Comparison of ENCODE assay signal across 8 cellular contexts in genomic region chr19:45079911-45080469, GRCh38. TPM values are rescaled to one million over a fixed set of nuclear protein-coding genes. Genes with fewer than 3 reads are reported as not detected.
A peak's percentile ranks its signal among the peaks of the same experiment; 100 is the strongest.
DNase-seq lines count a peak whose midpoint lies in the region; ATAC-seq and TF ChIP-seq lines count a peak whose summit lies in the region.

No MANE protein-coding gene starts in this region.

- intact Hi-C loops in HCT116 (cut with micrococcal nuclease) = loop anchor here (5.0 kb wide), 1 partner anchor 257 kb away; no protein-coding TSS in a partner anchor
- intact Hi-C loops in activated CD4-positive, alpha-beta memory T cell treated with anti-CD3 and anti-CD28 coated beads for 36 hours (cut with micrococcal nuclease) = loop anchor here (1.0 to 5.0 kb wide), 4 partner anchors 11 to 168 kb away; partner anchors contain the start of genes BLOC1S3 and TRAPPC6A
- intact Hi-C loops in spleen (cut with DNase I; ENCODE audit: low total_unique reads) = no loop called here

- peak overlapping the region; percentile 98 for H3K9ac ChIP-seq in HCT116 (ENCODE audit: low read length)

- no peak for TF ChIP-seq POLR2A in HCT116 (IDR thresholded peaks at IDR 0.05; ENCODE audit: borderline replicate concordance, extremely low read depth, insufficient read depth, insufficient read length)
- no peak for TF ChIP-seq POLR2A in spleen (IDR thresholded peaks at IDR 0.05)

- H3K27ac Mint-ChIP-seq in activated CD4-positive, alpha-beta memory T cell treated with anti-CD3 and anti-CD28 coated beads for 36 hours = peak overlapping the region; percentile 76

- no peaks in the 10 kb centered on the region for H3K9me2 ChIP-seq in HCT116 (ENCODE audit: insufficient read depth)

- peaks cover 59% of the 10 kb centered on the region for H3K79me2 ChIP-seq in HCT116 (ENCODE audit: insufficient read depth, low read length)

- peaks cover 26 to 39% of the 10 kb centered on the region in 2 experiments for H3K4me1 ChIP-seq in HCT116 (ENCODE audit: control insufficient read depth in 1 of 2, insufficient read depth in 2 of 2, low read length in 2 of 2)
- H3K4me1 ChIP-seq in iPS DF 6.9 (ENCODE audit: control insufficient read depth, insufficient read depth, low read length) = no peaks in the 10 kb centered on the region; the same call in 1 of the 2 replicates
- H3K4me1 ChIP-seq in spleen = peaks cover 25 to 76% (median 57%) of the 10 kb centered on the region in 6 donors

- DNase-seq in HCT116 (ENCODE audit: low read depth, low spot score) = no peak
- no peak for DNase-seq in activated CD4-positive, alpha-beta memory T cell treated with anti-CD3 and anti-CD28 coated beads for 36 hours
- DNase-seq in iPS DF 6.9 (ENCODE audit: low read depth, low spot score) = no peak
- DNase-seq in spleen = no peak
- no peak for DNase-seq in dermis blood vessel endothelial cell
- DNase-seq in midbrain (lab: John Stamatoyannopoulos, UW) = no peak

- no TSS peak for BruUV-seq in HCT116 (replicated peaks; lab: Mats Ljungman, UMichigan)

- TF ChIP-seq CTCF in HCT116 (IDR thresholded peaks at IDR 0.05 in 2 of 3, conservative IDR thresholded peaks at IDR 0.05 in 1 of 3; ENCODE audit: borderline replicate concordance in 1 of 3, insufficient read depth in 1 of 3, low read depth in 2 of 3, low read length in 2 of 3) (no peak), spleen (IDR thresholded peaks at IDR 0.05 in 8 of 11, conservative IDR thresholded peaks at IDR 0.05 in 3 of 11) (no peak)

- H3K4me2 ChIP-seq in HCT116 (ENCODE audit: low read length) = peak overlapping the region; percentile 91

- CTCF ChIA-PET in HCT116 (lab: Charles Lee) = interaction anchor here (1.1 kb wide), 2 partner anchors 11 to 21 kb away, joined by 4 to 5 read pairs; no protein-coding TSS in a partner anchor
- CTCF ChIA-PET in activated CD4-positive, alpha-beta memory T cell treated with anti-CD3 and anti-CD28 coated beads for 36 hours (lab: Charles Lee) = interaction anchor here (1.0 to 1.3 kb wide), 2 partner anchors 20 to 91 kb away, joined by 4 to 6 read pairs; no protein-coding TSS in a partner anchor

- H4K20me1 ChIP-seq in HCT116 (ENCODE audit: insufficient read depth) = no peaks in the 10 kb centered on the region

- no CpG with 5 or more reads among the region's 9 CpGs for WGBS in iPS DF 6.9 (ENCODE audit: insufficient coverage, insufficient read length)
- 35 to 39% (median 38%) methylated on average over 9 of the region's 9 CpGs for WGBS in spleen, 5 donors

- no peak for TF ChIP-seq RAD21 in HCT116 (IDR thresholded peaks at IDR 0.05; ENCODE audit: low read depth)

- H2AFZ ChIP-seq in HCT116 (ENCODE audit: low read depth, low read length, poor library complexity, severe bottlenecking) = no peak overlapping the region

- H3K9me3 Mint-ChIP-seq in activated CD4-positive, alpha-beta memory T cell treated with anti-CD3 and anti-CD28 coated beads for 36 hours = no peaks in the 10 kb centered on the region

- RAD21 ChIA-PET in HCT116 (lab: Charles Lee; ENCODE audit: low non-redundant PET in 1 of 2, low total read pairs in 2 of 2, uncharacterized antibody in 2 of 2, unreplicated experiment in 2 of 2) = interaction anchor here in 1 of 2 experiments (0.8 kb wide), 1 partner anchor 190 kb away, joined by 3 read pairs; no protein-coding TSS in a partner anchor

- peak overlapping the region; percentile 99 for H3K4me3 ChIP-seq in HCT116 (replicated peaks in 1 of 2; ENCODE audit: low read depth in 1 of 2, low read length in 2 of 2)
- peak overlapping the region; percentile 87; the same call in 1 of the 2 replicates for H3K4me3 ChIP-seq in iPS DF 6.9 (ENCODE audit: low read length)
- H3K4me3 ChIP-seq in spleen = peak overlapping the region; percentile 79 to 99 (median 84)

- POLR2A ChIA-PET in HCT116 (lab: Charles Lee) = interaction anchor here (2.9 kb wide), 1 partner anchor 12 kb away, joined by 10 read pairs; the partner anchor contains the start of gene PPP1R37
- POLR2A ChIA-PET in activated CD4-positive, alpha-beta memory T cell treated with anti-CD3 and anti-CD28 coated beads for 36 hours (lab: Charles Lee) = interaction anchor here (0.8 to 2.5 kb wide), 4 partner anchors 12 to 98 kb away, joined by 3 to 22 read pairs (median 4); partner anchors contain the start of genes CLASRP, PPP1R37 and TRAPPC6A

- H3K27me3 Mint-ChIP-seq in activated CD4-positive, alpha-beta memory T cell treated with anti-CD3 and anti-CD28 coated beads for 36 hours = no peaks in the 10 kb centered on the region

- H3K36me3 ChIP-seq in HCT116 (ENCODE audit: control insufficient read depth in 1 of 2, insufficient read depth in 2 of 2, low read length in 2 of 2) = peaks cover 2 to 15% of the 10 kb centered on the region in 2 experiments; a peak in 2 of 4 replicates
- peaks cover 8% of the 10 kb centered on the region; the same call in 1 of the 2 replicates for H3K36me3 ChIP-seq in iPS DF 6.9 (ENCODE audit: control insufficient read depth, insufficient read depth, low read length)
- peaks cover 0 to 32% (median 11%) of the 10 kb centered on the region in 6 donors for H3K36me3 ChIP-seq in spleen

- peaks cover 14% of the 10 kb centered on the region for H3K36me3 Mint-ChIP-seq in activated CD4-positive, alpha-beta memory T cell treated with anti-CD3 and anti-CD28 coated beads for 36 hours

- no peaks in the 10 kb centered on the region for H3K9me3 ChIP-seq in HCT116 (ENCODE audit: control insufficient read depth in 1 of 2, insufficient read depth in 1 of 2, low read depth in 1 of 2, low read length in 2 of 2)
- H3K9me3 ChIP-seq in iPS DF 6.9 (ENCODE audit: control insufficient read depth, insufficient read depth, low read length) = no peaks in the 10 kb centered on the region
- no peaks in the 10 kb centered on the region for H3K9me3 ChIP-seq in spleen

- H3K27ac ChIP-seq in HCT116 (ENCODE audit: low read depth, low read length) = peak overlapping the region; percentile 73
- H3K27ac ChIP-seq in iPS DF 6.9 (ENCODE audit: low read length) = peak overlapping the region; percentile 25
- H3K27ac ChIP-seq in spleen = peak overlapping the region; percentile 52 to 90 (median 86)

- H3K4me1 Mint-ChIP-seq in activated CD4-positive, alpha-beta memory T cell treated with anti-CD3 and anti-CD28 coated beads for 36 hours (ENCODE audit: low read depth) = peaks cover 38% of the 10 kb centered on the region

- ATAC-seq in HCT116 = no peak
- ATAC-seq in GM21737 (IDR thresholded peaks at IDR 0.05; ENCODE audit: unreplicated experiment) = no peak
- ATAC-seq in GM21381 (IDR thresholded peaks at IDR 0.05; ENCODE audit: unreplicated experiment) = no peak

- peak overlapping the region; percentile 96 for H3K4me3 Mint-ChIP-seq in activated CD4-positive, alpha-beta memory T cell treated with anti-CD3 and anti-CD28 coated beads for 36 hours

- H3K27me3 ChIP-seq in HCT116 (ENCODE audit: insufficient read depth, low read length) = no peaks in the 10 kb centered on the region
- H3K27me3 ChIP-seq in iPS DF 6.9 (ENCODE audit: control insufficient read depth, insufficient read depth, low read length) = no peaks in the 10 kb centered on the region
- no peaks in the 10 kb centered on the region for H3K27me3 ChIP-seq in spleen (replicated peaks in 1 of 7)

TF ChIP-seq in HCT116, 20 proteins besides CTCF, POLR2A, EP300 and RAD21:
- TF ChIP-seq ZNF274 (IDR thresholded peaks at IDR 0.05; ENCODE audit: low read depth, low read length) = no peak
- no peak for TF ChIP-seq ZFX (IDR thresholded peaks at IDR 0.05)
- no peak for TF ChIP-seq POLR2AphosphoS5 (IDR thresholded peaks at IDR 0.05; ENCODE audit: low read depth, low read length)
- no peak for TF ChIP-seq CEBPB (IDR thresholded peaks at IDR 0.05; ENCODE audit: low read depth)
- no peak for TF ChIP-seq MAX (IDR thresholded peaks at IDR 0.05)
- no peak for TF ChIP-seq EZH2phosphoT487 (IDR thresholded peaks at IDR 0.05; ENCODE audit: borderline replicate concordance)
- no peak for TF ChIP-seq ELF1 (IDR thresholded peaks at IDR 0.05; ENCODE audit: borderline replicate concordance, low read depth)
- TF ChIP-seq EGR1 (IDR thresholded peaks at IDR 0.05; ENCODE audit: low read depth) = no peak
- TF ChIP-seq ATF3 (IDR thresholded peaks at IDR 0.05) = no peak
- TF ChIP-seq FOSL1 (IDR thresholded peaks at IDR 0.05; ENCODE audit: low read depth) = no peak
- TF ChIP-seq JUND (IDR thresholded peaks at IDR 0.05) = no peak
- no peak for TF ChIP-seq YY1 (IDR thresholded peaks at IDR 0.05; ENCODE audit: extremely low read depth, insufficient replicate concordance, low read depth, low read length)

RNA-seq across cellular contexts. Expression of gene GEMIN7, which starts 0.9 kb away (rescaled TPM):
- total RNA-seq in HCT116 (2021; ENCODE audit: unreplicated experiment) (35.4 TPM), spleen (10 to 100 TPM; 19.6 to 33.4 (median 23.1) TPM), dermis blood vessel endothelial cell (25.5 and 33.2 TPM in 2 replicates)
- polyA plus RNA-seq in HCT116 (2012) = 26.3 and 30.9 TPM in 2 replicates
- 10 to 100 TPM; 29.8 to 30.1 TPM for total RNA-seq in activated CD4-positive, alpha-beta memory T cell treated with anti-CD3 and anti-CD28 coated beads for 36 hours
- 10 to 100 TPM; 43.6 to 51.1 (median 49.7) TPM for polyA plus RNA-seq in spleen

RNA-seq across cellular contexts. Expression of gene ZNF296, which starts 3.7 kb away (rescaled TPM):
- total RNA-seq in HCT116 (2021; ENCODE audit: unreplicated experiment) = 9.2 TPM
- polyA plus RNA-seq in HCT116 (2012) = 5.4 TPM in 2 replicates
- total RNA-seq in activated CD4-positive, alpha-beta memory T cell treated with anti-CD3 and anti-CD28 coated beads for 36 hours = 1 to 10 TPM; 3.2 to 3.6 TPM
- total RNA-seq in spleen = 1 to 10 TPM; 3.9 to 7.5 (median 6.4) TPM
- 10 to 100 TPM in 1 of 3 donors, 1 to 10 TPM in 2; 7.3 to 11.9 (median 8.8) TPM for polyA plus RNA-seq in spleen
- total RNA-seq in dermis blood vessel endothelial cell = 0.17 and 0.51 TPM in 2 replicates

RNA-seq across cellular contexts. Expression of gene PPP1R37, which starts 13.0 kb away (rescaled TPM):
- total RNA-seq in HCT116 (2021; ENCODE audit: unreplicated experiment) (32.7 TPM), spleen (10 to 100 TPM; 16.2 to 27.1 (median 19.6) TPM), dermis blood vessel endothelial cell (31.1 and 39.7 TPM in 2 replicates)
- 19.0 and 21.7 TPM in 2 replicates for polyA plus RNA-seq in HCT116 (2012)
- 10 to 100 TPM; 12.7 to 13.1 TPM for total RNA-seq in activated CD4-positive, alpha-beta memory T cell treated with anti-CD3 and anti-CD28 coated beads for 36 hours
- 10 to 100 TPM; 14.3 to 36.7 (median 20.3) TPM for polyA plus RNA-seq in spleen

RNA-seq across cellular contexts. Expression of gene CLASRP, which starts 41.1 kb away (rescaled TPM):
- 79.9 TPM for total RNA-seq in HCT116 (2021; ENCODE audit: unreplicated experiment)
- 55.4 and 58.1 TPM in 2 replicates for polyA plus RNA-seq in HCT116 (2012)
- 10 to 100 TPM; 89.6 to 98.4 TPM for total RNA-seq in activated CD4-positive, alpha-beta memory T cell treated with anti-CD3 and anti-CD28 coated beads for 36 hours
- total RNA-seq in spleen = 100 to 1,000 TPM in 6 of 7 donors, 10 to 100 TPM in 1; 97.6 to 153 (median 143) TPM
- polyA plus RNA-seq in spleen = 100 to 1,000 TPM in 2 of 3 donors, 10 to 100 TPM in 1; 61.3 to 215 (median 191) TPM
- 13.8 and 16.0 TPM in 2 replicates for total RNA-seq in dermis blood vessel endothelial cell

Comparison
In these comparisons a context has a peak if more than half of its experiments do, and no peak if none do; other contexts are left out.
1. H3K27ac ChIP-seq: peak in every context shown above with its lines; median percentile 86 in spleen; 73 in HCT116; 25 in iPS DF 6.9.